In the genomic region with DNA sequence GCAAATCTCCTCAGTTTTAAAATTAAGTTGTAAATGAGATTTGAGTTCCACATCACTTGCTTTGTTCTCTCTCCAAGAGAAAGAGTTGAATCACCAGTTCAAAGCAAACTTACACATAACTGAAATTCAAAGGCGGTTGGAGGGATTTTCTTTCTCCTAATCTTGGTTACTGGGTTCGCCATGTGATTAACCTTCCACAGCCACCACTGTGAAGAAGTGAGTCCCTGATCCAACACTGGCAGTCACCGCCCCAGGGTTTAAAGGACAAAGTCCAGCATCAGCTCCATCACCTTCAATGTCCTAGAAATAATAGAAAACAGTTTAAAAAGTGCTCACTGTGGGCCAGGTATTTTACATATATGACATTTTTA, we compare ENCODE assay signal across 17 cellular contexts.
DNase-seq lines count a peak whose midpoint lies in the region; ATAC-seq and TF ChIP-seq lines count a peak whose summit lies in the region.
"Had no signal": no experiment of that assay in that cellular context is flagged by ENCODE, and none has a peak within 500 bp of the region (broad histone marks: within the 10 kb centered on the region; RNA-seq: fewer than 3 reads in every experiment).

No MANE protein-coding gene starts in this region.

- TF ChIP-seq POLR2A in lower leg skin (IDR thresholded peaks at IDR 0.05), result no peak

- no peaks in the 10 kb centered on the region for H3K4me1 Mint-ChIP-seq in osteocyte (ENCODE audit: unreplicated experiment)
- H3K4me1 Mint-ChIP-seq: CD4-positive, CD25-positive, alpha-beta regulatory T cell had no signal

- TF ChIP-seq CTCF in lower leg skin (IDR thresholded peaks at IDR 0.05) (no peak), osteocyte (IDR thresholded peaks at IDR 0.05) (no peak)

- intact Hi-C loops in lower leg skin (cut with DNase I; ENCODE audit: low total_unique reads), result no loop called here

- H3K9me3 Mint-ChIP-seq in osteocyte (ENCODE audit: unreplicated experiment), result no peaks in the 10 kb centered on the region

- no peak overlapping the region for H3K27ac Mint-ChIP-seq in osteocyte (ENCODE audit: unreplicated experiment)
- H3K27ac Mint-ChIP-seq: CD4-positive, CD25-positive, alpha-beta regulatory T cell had no signal

- DNase-seq in kidney glomerular epithelial cell (lab: John Stamatoyannopoulos, UW), result peak; percentile 65
- peak; percentile 2 for DNase-seq in renal cortical epithelial cell (ENCODE audit: low read depth)
- DNase-seq in HuH-7 (ENCODE audit: low spot score), result no peak
- no peak for DNase-seq in lower leg skin (ENCODE audit: low spot score in 2 of 2)
- no peak for DNase-seq in activated effector memory CD4-positive, alpha-beta T cell treated with anti-CD3 and anti-CD28 coated beads, Interleukin-2, amount 50 U/mL, for 16 hours
- DNase-seq in osteocyte (ENCODE audit: extremely low spot score, unreplicated experiment), result no peak
- DNase-seq: CD4-positive, CD25-positive, alpha-beta regulatory T cell; DMS153; GDM1; KG1; MV-4-11; NCI-H1694 treated with DMSO at 0.1 percent for 48 hours; Right ventricle myocardium superior had no signal

- H3K36me3 Mint-ChIP-seq in osteocyte (ENCODE audit: unreplicated experiment), result no peaks in the 10 kb centered on the region
- H3K36me3 Mint-ChIP-seq: CD4-positive, CD25-positive, alpha-beta regulatory T cell had no signal

- WGBS in lower leg skin, 2 donors, result 87 to 91% methylated on average over 3 of the region's 3 CpGs

- H3K4me3 ChIP-seq in lower leg skin (ENCODE audit: low read depth, poor library complexity, severe bottlenecking), result no peak overlapping the region
- H3K4me3 ChIP-seq: HAP-1, SK-N-MC had no signal

- ATAC-seq in GM19397 (IDR thresholded peaks at IDR 0.05; ENCODE audit: unreplicated experiment) (peak; percentile 10), HG02981 (IDR thresholded peaks at IDR 0.05; ENCODE audit: unreplicated experiment) (peak; percentile 16)

- H3K4me3 Mint-ChIP-seq in osteocyte (ENCODE audit: unreplicated experiment), result no peak overlapping the region
- H3K4me3 Mint-ChIP-seq: CD4-positive, CD25-positive, alpha-beta regulatory T cell had no signal

- no peaks in the 10 kb centered on the region for H3K27me3 Mint-ChIP-seq in osteocyte (ENCODE audit: unreplicated experiment)
- H3K27me3 Mint-ChIP-seq: CD4-positive, CD25-positive, alpha-beta regulatory T cell had no signal

Comparison
In these comparisons a context has a peak if more than half of its experiments do, and no peak if none do; other contexts are left out.
1. DNase-seq: peak in kidney glomerular epithelial cell (single experiment) and renal cortical epithelial cell (single experiment); none in HuH-7 (single experiment), lower leg skin (0 of 2), activated effector memory CD4-positive, alpha-beta T cell treated with anti-CD3 and anti-CD28 coated beads, Interleukin-2, amount 50 U/mL, for 16 hours (single experiment) and osteocyte (single experiment).